ENCODE assay signal across 8 cellular contexts in the genomic region with DNA sequence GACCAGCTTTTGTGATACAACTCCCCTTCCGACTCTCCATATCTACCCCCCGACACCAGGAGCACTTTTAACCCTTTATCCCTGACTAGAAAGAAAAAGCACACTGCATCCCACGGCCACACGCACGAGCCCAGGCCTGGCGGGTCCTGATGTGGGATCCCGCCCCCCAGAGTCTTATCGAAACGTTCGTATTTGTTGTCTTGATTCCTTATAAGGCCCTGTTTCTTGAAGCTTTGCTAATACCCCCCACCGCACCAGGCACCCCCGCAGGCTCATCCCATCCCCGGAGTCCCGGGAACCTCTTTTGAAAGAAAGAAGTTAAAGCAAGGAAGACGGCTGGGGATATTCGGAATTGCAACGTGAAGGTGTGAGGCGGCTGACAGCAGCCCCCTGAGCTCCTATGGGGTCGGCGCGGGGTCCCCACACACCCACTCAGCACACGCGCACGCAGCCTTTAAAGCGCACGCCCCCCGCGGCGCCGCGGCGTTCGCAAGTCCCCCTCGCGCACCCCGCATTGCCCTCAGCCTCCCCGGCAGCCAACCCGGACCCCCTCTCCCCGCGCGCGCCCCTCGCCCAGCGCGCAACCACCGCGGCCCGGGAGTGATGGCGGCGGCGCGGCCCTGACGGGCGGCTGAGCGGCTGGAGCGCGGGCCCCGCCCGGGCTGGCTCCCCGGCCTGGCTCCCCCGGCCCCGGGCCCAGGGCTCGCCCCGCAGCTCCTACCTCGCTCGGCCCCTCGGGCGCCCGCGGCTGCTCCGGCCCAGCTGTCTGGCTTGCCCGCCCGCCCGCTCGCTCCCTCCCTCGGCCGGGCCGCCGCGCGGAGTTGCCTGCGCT. TPM values are rescaled to one million over a fixed set of nuclear protein-coding genes. Genes with fewer than 3 reads are reported as not detected.
A peak's percentile ranks its signal among the peaks of the same experiment; 100 is the strongest.
DNase-seq lines count a peak whose midpoint lies in the region; ATAC-seq and TF ChIP-seq lines count a peak whose summit lies in the region.

No MANE protein-coding gene starts in this region.

- H3K4me3 ChIP-seq in GM12865 (ENCODE audit: low read depth, low read length) (peak overlapping the region; percentile 94), RWPE2 (ENCODE audit: severe bottlenecking) (peak overlapping the region; percentile 99), adrenal gland (peak overlapping the region in 3 of 4 donors; percentile 60 to 96 (median 66))

- H3K9me3 ChIP-seq in RWPE2 (ENCODE audit: severe bottlenecking) (no peaks in the 10 kb centered on the region), adrenal gland (replicated peaks in 1 of 3) (no peaks in the 10 kb centered on the region)

- H3K4me1 ChIP-seq in RWPE2 (ENCODE audit: insufficient read depth, poor library complexity, severe bottlenecking) (peaks cover 14% of the 10 kb centered on the region), adrenal gland (replicated peaks in 1 of 2) (peaks cover 16 to 53% of the 10 kb centered on the region in 2 donors)

- intact Hi-C loops in adrenal gland (cut with DNase I) = no loop called here

- peak; percentile 39 for DNase-seq in GM12865 (ENCODE audit: low read depth)
- DNase-seq in RWPE2 (ENCODE audit: low spot score) = no peak
- peak in 4 of 7 donors; percentile 24 to 66 (median 29) for DNase-seq in adrenal gland
- peak; percentile 58 for DNase-seq in iPS-NIHi11 (ENCODE audit: low spot score)
- DNase-seq in stimulated activated CD4-positive, alpha-beta T cell treated with anti-CD3 and anti-CD28 coated beads, Interleukin-12 subunit alpha, Interleukin-12 subunit beta, amount 100 ng/mL, for 4 hours = peak; percentile 35
- DNase-seq in SHP77 treated with DMSO at 0.1 percent for 48 hours (lab: John Stamatoyannopoulos, UW) = no peak

- H3K27me3 ChIP-seq in RWPE2 (ENCODE audit: insufficient read depth, poor library complexity, severe bottlenecking) = no peaks in the 10 kb centered on the region
- no peaks in the 10 kb centered on the region for H3K27me3 ChIP-seq in adrenal gland

- no peaks in the 10 kb centered on the region for H3K36me3 ChIP-seq in RWPE2 (ENCODE audit: low read depth)
- H3K36me3 ChIP-seq in adrenal gland (replicated peaks in 1 of 2) = no peaks in the 10 kb centered on the region

- TF ChIP-seq CTCF in GM12865 (IDR thresholded peaks at IDR 0.05; ENCODE audit: insufficient read depth, low read depth, low read length, missing control alignments) (no peak), RWPE2 (IDR thresholded peaks at IDR 0.05; ENCODE audit: poor library complexity, severe bottlenecking) (no peak), adrenal gland (IDR thresholded peaks at IDR 0.05) (no peak)

- H3K27ac ChIP-seq in RWPE2 (ENCODE audit: poor library complexity, severe bottlenecking) (peak overlapping the region; percentile 60), adrenal gland (peak overlapping the region; percentile 17 to 96 (median 91))

- peak; percentile 57 for ATAC-seq in HG02798 (IDR thresholded peaks at IDR 0.05; ENCODE audit: poor library complexity, unreplicated experiment)
- ATAC-seq in RWPE2 (ENCODE audit: low read depth) = peak; percentile 50
- no peak for ATAC-seq in GM19455 (IDR thresholded peaks at IDR 0.05; ENCODE audit: unreplicated experiment)

- peak; percentile 72 to 81 for TF ChIP-seq POLR2A in adrenal gland (IDR thresholded peaks at IDR 0.05)

- 0 to 1% (median 0%) methylated on average over 21 to 81 of the region's 82 CpGs for WGBS in adrenal gland, 4 donors

RNA-seq across cellular contexts. Expression of gene STAT5B, which starts 0.4 kb away (rescaled TPM):
- total RNA-seq in adrenal gland = 100 to 1,000 TPM in 6 of 8 donors, 10 to 100 TPM in 2; 79.0 to 128 (median 114) TPM
- polyA plus RNA-seq in adrenal gland = 10 to 100 TPM; 44.7 to 70.6 (median 58.1) TPM

RNA-seq across cellular contexts. Expression of gene STAT5A, which starts 12.6 kb away (rescaled TPM):
- 100 to 1,000 TPM in 4 of 8 donors, 10 to 100 TPM in 4; 39.9 to 169 (median 102) TPM for total RNA-seq in adrenal gland
- 10 to 100 TPM; 22.6 to 51.4 (median 39.2) TPM for polyA plus RNA-seq in adrenal gland

Comparison
In these comparisons a context has a peak if more than half of its experiments do, and no peak if none do; other contexts are left out.
1. DNase-seq: peak in GM12865 (single experiment), adrenal gland (4 of 7), iPS-NIHi11 (single experiment) and stimulated activated CD4-positive, alpha-beta T cell treated with anti-CD3 and anti-CD28 coated beads, Interleukin-12 subunit alpha, Interleukin-12 subunit beta, amount 100 ng/mL, for 4 hours (single experiment); none in RWPE2 (single experiment) and SHP77 treated with DMSO at 0.1 percent for 48 hours (single experiment).
2. Peak in every context shown above with its lines, with median percentiles within 50 percentile points of each other: H3K4me3 ChIP-seq.